18 cellular contexts compared by ENCODE assay signal in genomic region chr2:17229414-17229813, GRCh38.
A peak's percentile ranks its signal among the peaks of the same experiment; 100 is the strongest.
DNase-seq lines count a peak whose midpoint lies in the region; TF ChIP-seq lines count a peak whose summit lies in the region.
"Had no signal": no experiment of that assay in that cellular context is flagged by ENCODE, and none has a peak within 500 bp of the region (broad histone marks: within the 10 kb centered on the region; RNA-seq: fewer than 3 reads in every experiment).

No MANE protein-coding gene starts in this region.

- no peaks in the 10 kb centered on the region for H3F3A ChIP-seq in SK-N-SH (replicated peaks; ENCODE audit: insufficient read depth)

- POLR2A ChIA-PET in SK-N-SH (lab: Yijun Ruan, JAX), result no interaction called here

- WGBS in SK-N-SH (ENCODE audit: low lambda C conversion rate), result 8% methylated on average over 1 of the region's 1 CpG

- H3K4me1 ChIP-seq in SK-N-SH (ENCODE audit: control insufficient read depth in 1 of 2, insufficient read depth in 2 of 2, low read depth in 1 of 2, low read length in 1 of 2), result peaks cover 0 to 2% of the 10 kb centered on the region in 2 experiments; a peak in 2 of 4 replicates
- H3K4me1 ChIP-seq: BE2C, BLaER1 had no signal

- peaks cover 5% of the 10 kb centered on the region for H3K9me3 Mint-ChIP-seq in progenitor cell of endocrine pancreas (ENCODE audit: low read depth)

- no peaks in the 10 kb centered on the region for H3K9me3 ChIP-seq in SK-N-SH
- H3K9me3 ChIP-seq: BE2C, BLaER1 had no signal

- H3K27me3 Mint-ChIP-seq in progenitor cell of endocrine pancreas, result no peaks in the 10 kb centered on the region
- H3K27me3 Mint-ChIP-seq: CD4-positive, alpha-beta memory T cell; CD4-positive, CD25-positive, alpha-beta regulatory T cell; CD8-positive, alpha-beta memory T cell had no signal

- CTCF ChIA-PET in SK-N-SH (lab: Yijun Ruan, JAX), result interaction anchor here (1.9 kb wide), 1 partner anchor 17 kb away, joined by 4 read pairs; no protein-coding TSS in a partner anchor

- no peak overlapping the region for H3K4me2 ChIP-seq in SK-N-SH
- H3K4me2 ChIP-seq: BLaER1 had no signal

- H3K27me3 ChIP-seq in SK-N-SH (ENCODE audit: insufficient read depth), result no peaks in the 10 kb centered on the region
- H3K27me3 ChIP-seq: BE2C, BLaER1 had no signal

- no peak overlapping the region for H3K27ac ChIP-seq in SK-N-SH (ENCODE audit: low read depth in 2 of 2, low read length in 1 of 2)
- H3K27ac ChIP-seq: BLaER1 had no signal

- H3K9me2 ChIP-seq in SK-N-SH, result no peaks in the 10 kb centered on the region

- TF ChIP-seq RAD21 in SK-N-SH (IDR thresholded peaks at IDR 0.05; ENCODE audit: low read length), result no peak

- no peaks in the 10 kb centered on the region for H3K79me2 ChIP-seq in SK-N-SH (ENCODE audit: insufficient read depth)

- H3K4me3 ChIP-seq in SK-N-SH (ENCODE audit: low read depth in 2 of 2, low read length in 1 of 2), result no peak overlapping the region
- H3K4me3 ChIP-seq: BLaER1 had no signal

- no peaks in the 10 kb centered on the region for H3K36me3 ChIP-seq in SK-N-SH (replicated peaks in 1 of 2; ENCODE audit: control insufficient read depth in 1 of 2, insufficient read depth in 2 of 2, low read length in 1 of 2)
- H3K36me3 ChIP-seq: BE2C, BLaER1 had no signal

- DNase-seq in SK-N-SH (no peak), left kidney (ENCODE audit: low read depth, low spot score) (peak; percentile 3), progenitor cell of endocrine pancreas (ENCODE audit: low spot score, unreplicated experiment) (no peak), DMS114 treated with DMSO at 0.1 percent for 48 hours (lab: John Stamatoyannopoulos, UW; ENCODE audit: unreplicated experiment) (no peak)
- no peak for DNase-seq in activated effector memory CD4-positive, alpha-beta T cell treated with Interleukin-2 at 50 U/mL for 16 hours
- no peak for DNase-seq in activated CD4-positive, alpha-beta T cell treated with anti-CD3 and anti-CD28 coated beads for 4 hours
- DNase-seq: 8988T; ACHN; BE2C; CD4-positive, alpha-beta memory T cell; CD4-positive, CD25-positive, alpha-beta regulatory T cell; CD8-positive, alpha-beta memory T cell; COR-L47; DMS 273 treated with DMSO at 0.1 percent for 48 hours; DMS79 treated with DMSO at 0.1 percent for 48 hours; GF-D8 had no signal

- TF ChIP-seq CTCF in SK-N-SH (IDR thresholded peaks at IDR 0.05) (no peak), progenitor cell of endocrine pancreas (IDR thresholded peaks at IDR 0.05; ENCODE audit: unreplicated experiment) (no peak)

- H3K9ac ChIP-seq in SK-N-SH, result no peak overlapping the region
- H3K9ac ChIP-seq: BLaER1 had no signal

- no peaks in the 10 kb centered on the region for H3K36me3 Mint-ChIP-seq in progenitor cell of endocrine pancreas (ENCODE audit: insufficient read depth)
- H3K36me3 Mint-ChIP-seq: CD14-positive monocyte; CD4-positive, alpha-beta memory T cell; CD4-positive, CD25-positive, alpha-beta regulatory T cell; CD8-positive, alpha-beta memory T cell had no signal

- H3K4me3 Mint-ChIP-seq in progenitor cell of endocrine pancreas (ENCODE audit: low read depth), result no peak overlapping the region
- H3K4me3 Mint-ChIP-seq: CD14-positive monocyte; CD4-positive, alpha-beta memory T cell; CD4-positive, CD25-positive, alpha-beta regulatory T cell; CD8-positive, alpha-beta memory T cell had no signal

- peaks cover 9% of the 10 kb centered on the region for H3K4me1 Mint-ChIP-seq in progenitor cell of endocrine pancreas (ENCODE audit: low read depth)
- H3K4me1 Mint-ChIP-seq: CD14-positive monocyte; CD4-positive, alpha-beta memory T cell; CD4-positive, CD25-positive, alpha-beta regulatory T cell; CD8-positive, alpha-beta memory T cell had no signal

- H2AFZ ChIP-seq in SK-N-SH (ENCODE audit: low read depth), result no peak overlapping the region

- H3K27ac Mint-ChIP-seq in progenitor cell of endocrine pancreas, result peak overlapping the region; percentile 14
- H3K27ac Mint-ChIP-seq: CD14-positive monocyte; CD4-positive, alpha-beta memory T cell; CD4-positive, CD25-positive, alpha-beta regulatory T cell; CD8-positive, alpha-beta memory T cell had no signal

- H4K20me1 ChIP-seq in SK-N-SH (ENCODE audit: insufficient read depth), result no peaks in the 10 kb centered on the region
- H4K20me1 ChIP-seq: BLaER1 had no signal

- peak in 1 of 2 experiments; percentile 46; a peak in 1 of 4 replicates for TF ChIP-seq EP300 in SK-N-SH (IDR thresholded peaks at IDR 0.05; ENCODE audit: borderline replicate concordance in 1 of 2, low read depth in 1 of 2, low read length in 1 of 2)

TF ChIP-seq in SK-N-SH, 30 proteins besides CTCF, POLR2A, EP300 and RAD21:
- TF ChIP-seq CHD2 (IDR thresholded peaks at IDR 0.05; ENCODE audit: low read length, partially characterized antibody) (peak; percentile 33), RCOR1 (IDR thresholded peaks at IDR 0.05; ENCODE audit: low read length) (0 out of 2 replicates have a peak, but pooled peaks have one; percentile 37), FOXJ3 (CRISPR knock-in tag; IDR thresholded peaks at IDR 0.05) (no peak), GATA2 (CRISPR knock-in tag; IDR thresholded peaks at IDR 0.05) (peak; percentile 59; the same call in 1 of the 2 replicates), NRF1 (IDR thresholded peaks at IDR 0.05; ENCODE audit: low read depth, low read length) (no peak)
